In genomic region chr19:57227461-57227860, GRCh38 we compare ENCODE assay signal across 32 cellular contexts. TPM values are rescaled to one million over a fixed set of nuclear protein-coding genes. Genes with fewer than 3 reads are reported as not detected.
"Had no signal": no experiment of that assay in that cellular context is flagged by ENCODE, and none has a peak within 500 bp of the region (broad histone marks: within the 10 kb centered on the region; RNA-seq: fewer than 3 reads in every experiment).

No MANE protein-coding gene starts in this region.

- H3K27ac ChIP-seq: adrenal gland, body of pancreas, cardiac muscle cell, colonic mucosa, dorsolateral prefrontal cortex, esophagus muscularis mucosa, foreskin keratinocyte, gastrocnemius medialis, heart left ventricle had no signal

- H3K4me1 Mint-ChIP-seq: activated CD4-positive, alpha-beta T cell treated with anti-CD3 and anti-CD28 coated beads for 36 hours; activated CD4-positive, alpha-beta T cell treated with anti-CD3 and anti-CD28 coated beads, Interleukin-2, amount 10 ng/mL, durations not matched to agents 24 days and 14 days; activated naive CD4-positive, alpha-beta T cell treated with anti-CD3 and anti-CD28 coated beads, Interleukin-2, amount 50 U/mL, for 24 hours; activated naive CD8-positive, alpha-beta T cell treated with anti-CD3 and anti-CD28 coated beads for 36 hours; activated naive CD8-positive, alpha-beta T cell treated with anti-CD3 and anti-CD28 coated beads, Interleukin-2, amount 50 U/mL, for 24 hours; activated T-helper 17 cell treated with anti-CD3 and anti-CD28 coated beads, Interleukin-2, amount 50 U/mL, for 72 hours had no signal

- H3K4me3 Mint-ChIP-seq: activated CD4-positive, alpha-beta memory T cell treated with anti-CD3 and anti-CD28 coated beads for 36 hours; activated CD4-positive, alpha-beta T cell treated with anti-CD3 and anti-CD28 coated beads for 36 hours; activated CD4-positive, alpha-beta T cell treated with anti-CD3 and anti-CD28 coated beads, Interleukin-2, amount 10 ng/mL, durations not matched to agents 24 days and 14 days; activated CD8-positive, alpha-beta T cell treated with anti-CD3 and anti-CD28 coated beads, Interleukin-2, amount 10 ng/mL, durations not matched to agents 7 days and 5 days; activated naive CD4-positive, alpha-beta T cell treated with anti-CD3 and anti-CD28 coated beads for 36 hours; activated naive CD4-positive, alpha-beta T cell treated with anti-CD3 and anti-CD28 coated beads, Interleukin-2, amount 50 U/mL, for 24 hours; activated naive CD8-positive, alpha-beta T cell treated with anti-CD3 and anti-CD28 coated beads for 36 hours; activated naive CD8-positive, alpha-beta T cell treated with anti-CD3 and anti-CD28 coated beads, Interleukin-2, amount 50 U/mL, for 24 hours; activated T-cell treated with anti-CD3 and anti-CD28 coated beads, Interleukin-2, amount 50 U/mL, for 4 hours; activated T-helper 17 cell treated with anti-CD3 and anti-CD28 coated beads, Interleukin-2, amount 50 U/mL, for 72 hours; dendritic cell treated with granulocyte-macrophage colony-stimulating factor and Interleukin-4, amounts not matched to agents 40 ng/mL and 50 ng/mL, for 4 days had no signal

- H3K27me3 ChIP-seq: adrenal gland, body of pancreas, cardiac muscle cell, colonic mucosa, dorsolateral prefrontal cortex, esophagus muscularis mucosa, foreskin keratinocyte, gastrocnemius medialis, heart left ventricle had no signal

- H3K4me3 ChIP-seq: adrenal gland, body of pancreas, cardiac muscle cell, colonic mucosa, dorsolateral prefrontal cortex, esophagus muscularis mucosa, gastrocnemius medialis, heart left ventricle had no signal

- H3K36me3 ChIP-seq: adrenal gland, cardiac muscle cell, colonic mucosa, esophagus muscularis mucosa, gastrocnemius medialis had no signal

- H3K9me3 Mint-ChIP-seq: activated T-helper 17 cell treated with anti-CD3 and anti-CD28 coated beads, Interleukin-2, amount 50 U/mL, for 72 hours; dendritic cell treated with granulocyte-macrophage colony-stimulating factor and Interleukin-4, amounts not matched to agents 40 ng/mL and 50 ng/mL, for 4 days had no signal

- H3K9me3 ChIP-seq: adrenal gland, body of pancreas, colonic mucosa, esophagus muscularis mucosa, gastrocnemius medialis, heart left ventricle had no signal

- ATAC-seq: activated CD4-positive, alpha-beta T cell treated with anti-CD3 and anti-CD28 coated beads for 36 hours; activated CD8-positive, alpha-beta T cell treated with anti-CD3 and anti-CD28 coated beads, Interleukin-2, amount 10 ng/mL, durations not matched to agents 7 days and 5 days; activated naive CD8-positive, alpha-beta T cell treated with anti-CD3 and anti-CD28 coated beads, Interleukin-2, amount 50 U/mL, for 24 hours; activated T-cell treated with anti-CD3 and anti-CD28 coated beads, Interleukin-2, amount 50 U/mL, for 4 hours; activated T-helper 17 cell treated with anti-CD3 and anti-CD28 coated beads, Interleukin-2, amount 50 U/mL, for 72 hours; body of pancreas; foreskin keratinocyte; gastrocnemius medialis; heart left ventricle had no signal

- DNase-seq: activated CD4-positive, alpha-beta memory T cell treated with anti-CD3 and anti-CD28 coated beads for 36 hours; activated CD4-positive, alpha-beta T cell treated with anti-CD3 and anti-CD28 coated beads for 36 hours; activated CD4-positive, alpha-beta T cell treated with anti-CD3 and anti-CD28 coated beads, Interleukin-2, amount 10 ng/mL, durations not matched to agents 24 days and 14 days; activated CD4-positive, CD25-positive, alpha-beta regulatory T cell; activated CD4-positive, CD25-positive, alpha-beta regulatory T cell treated with anti-CD3 and anti-CD28 coated beads, Interleukin-2, amount 50 U/mL, for 72 hours; activated CD8-positive, alpha-beta T cell treated with anti-CD3 and anti-CD28 coated beads, Interleukin-2, amount 10 ng/mL, durations not matched to agents 7 days and 5 days; activated effector memory CD4-positive, alpha-beta T cell treated with Interleukin-2 at 50 U/mL for 16 hours; activated naive CD4-positive, alpha-beta T cell treated with anti-CD3 and anti-CD28 coated beads for 36 hours; activated naive CD8-positive, alpha-beta T cell treated with anti-CD3 and anti-CD28 coated beads for 36 hours; activated naive CD8-positive, alpha-beta T cell treated with anti-CD3 and anti-CD28 coated beads, Interleukin-2, amount 50 U/mL, for 24 hours; activated T-cell treated with anti-CD3 and anti-CD28 coated beads for 4 hours; activated T-cell treated with anti-CD3 and anti-CD28 coated beads, Interleukin-2, amount 50 U/mL, for 4 hours; amygdala; aorta; body of pancreas; central memory CD4-positive, alpha-beta T cell; cerebellar nuclear complex; colonic mucosa; dorsolateral prefrontal cortex; effector memory CD4-positive, alpha-beta T cell; erythroblast; foreskin keratinocyte; gastrocnemius medialis; glutamatergic neuron; heart left ventricle; T-helper 2 cell had no signal

- H3K4me1 ChIP-seq: adrenal gland, body of pancreas, colonic mucosa, esophagus muscularis mucosa, foreskin keratinocyte, gastrocnemius medialis, heart left ventricle had no signal

- H3K27me3 Mint-ChIP-seq: activated CD4-positive, alpha-beta memory T cell treated with anti-CD3 and anti-CD28 coated beads for 36 hours; activated CD4-positive, alpha-beta T cell treated with anti-CD3 and anti-CD28 coated beads, Interleukin-2, amount 10 ng/mL, durations not matched to agents 24 days and 14 days; activated naive CD8-positive, alpha-beta T cell treated with anti-CD3 and anti-CD28 coated beads for 36 hours; activated naive CD8-positive, alpha-beta T cell treated with anti-CD3 and anti-CD28 coated beads, Interleukin-2, amount 50 U/mL, for 24 hours; activated T-helper 17 cell treated with anti-CD3 and anti-CD28 coated beads, Interleukin-2, amount 50 U/mL, for 72 hours; dendritic cell treated with granulocyte-macrophage colony-stimulating factor and Interleukin-4, amounts not matched to agents 40 ng/mL and 50 ng/mL, for 4 days had no signal

- H3K27ac Mint-ChIP-seq: activated CD4-positive, alpha-beta memory T cell treated with anti-CD3 and anti-CD28 coated beads for 36 hours; activated CD4-positive, alpha-beta T cell treated with anti-CD3 and anti-CD28 coated beads for 36 hours; activated CD4-positive, alpha-beta T cell treated with anti-CD3 and anti-CD28 coated beads, Interleukin-2, amount 10 ng/mL, durations not matched to agents 24 days and 14 days; activated CD8-positive, alpha-beta T cell treated with anti-CD3 and anti-CD28 coated beads, Interleukin-2, amount 10 ng/mL, durations not matched to agents 7 days and 5 days; activated naive CD4-positive, alpha-beta T cell treated with anti-CD3 and anti-CD28 coated beads for 36 hours; activated naive CD4-positive, alpha-beta T cell treated with anti-CD3 and anti-CD28 coated beads, Interleukin-2, amount 50 U/mL, for 24 hours; activated naive CD8-positive, alpha-beta T cell treated with anti-CD3 and anti-CD28 coated beads for 36 hours; activated naive CD8-positive, alpha-beta T cell treated with anti-CD3 and anti-CD28 coated beads, Interleukin-2, amount 50 U/mL, for 24 hours; activated T-helper 17 cell treated with anti-CD3 and anti-CD28 coated beads, Interleukin-2, amount 50 U/mL, for 72 hours; dendritic cell treated with granulocyte-macrophage colony-stimulating factor and Interleukin-4, amounts not matched to agents 40 ng/mL and 50 ng/mL, for 4 days had no signal

RNA-seq across cellular contexts. Expression of gene AURKC, which starts 3.4 kb away (rescaled TPM):
- total RNA-seq: activated CD4-positive, alpha-beta T cell treated with anti-CD3 and anti-CD28 coated beads, Interleukin-2, amount 10 ng/mL, durations not matched to agents 24 days and 14 days; body of pancreas had no signal
- polyA plus RNA-seq: cardiac muscle cell had no signal
